Comparison of ENCODE assay signal across 8 cellular contexts in the genomic region with DNA sequence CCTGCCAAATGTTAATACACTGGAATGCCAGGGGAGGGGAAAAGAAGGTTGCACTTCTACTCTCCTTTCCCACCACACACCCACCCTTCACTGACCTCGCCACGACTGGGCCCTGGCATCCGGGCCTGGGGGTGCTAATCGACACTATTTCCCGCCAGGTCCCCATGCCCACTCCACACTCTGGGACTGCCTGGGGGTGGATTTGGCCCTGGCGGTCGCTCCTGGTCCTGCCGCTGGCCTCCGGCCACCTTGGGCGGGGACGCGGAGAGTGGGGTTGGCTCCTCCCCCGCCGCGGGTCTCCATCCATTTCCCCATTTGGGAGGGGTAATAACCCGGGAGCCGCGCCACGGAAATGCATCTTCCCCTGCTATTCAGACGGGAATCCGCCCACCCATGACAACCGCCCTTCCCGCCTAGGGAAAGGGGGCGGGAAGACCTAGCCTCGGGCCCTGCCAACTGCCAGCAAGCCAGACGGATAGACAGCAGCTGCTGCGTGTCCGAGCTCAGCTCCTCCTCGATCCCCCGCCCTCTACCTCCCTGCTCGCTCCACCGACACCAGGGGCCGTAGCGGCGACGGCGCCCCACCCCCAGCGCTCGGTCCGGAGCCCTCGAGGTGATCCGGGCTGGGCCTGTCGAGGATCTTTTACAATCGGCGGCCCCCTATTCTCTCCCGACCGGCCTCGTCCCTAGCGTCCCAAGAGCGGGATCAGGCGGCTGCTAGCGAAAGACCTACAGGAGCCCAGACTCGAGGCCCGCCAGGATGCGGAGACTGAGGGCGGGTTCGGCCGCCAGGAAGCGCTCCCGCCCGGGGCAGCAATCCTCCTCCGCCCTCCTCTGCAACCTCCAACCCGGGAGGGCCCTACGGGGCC.
DNase-seq lines count a peak whose midpoint lies in the region; ATAC-seq lines count a peak whose summit lies in the region.

No MANE protein-coding gene starts in this region.

- H3K27me3 Mint-ChIP-seq in activated T-helper 1 cell treated with anti-CD3 and anti-CD28 coated beads, Interleukin-12 subunit alpha, Interleukin-12 subunit beta, Interleukin-2, Interleukin-4 antibody, amounts not matched to agents 30 ng/mL and 10 ng/mL and 1 ng/mL, durations not matched to agents 14 hours and 24 hours and 36 hours (ENCODE audit: insufficient read depth), result no peaks in the 10 kb centered on the region

- peak; percentile 55 for ATAC-seq in GM19328 (IDR thresholded peaks at IDR 0.05; ENCODE audit: unreplicated experiment)
- ATAC-seq in HG03442 (IDR thresholded peaks at IDR 0.05; ENCODE audit: unreplicated experiment), result peak; percentile 44
- ATAC-seq in esophagus mucosa, result peak; percentile 55

- DNase-seq in CD1c-positive myeloid dendritic cell (ENCODE audit: extremely low spot score) (peak; percentile 73), NOMO-1 (lab: John Stamatoyannopoulos, UW; ENCODE audit: unreplicated experiment in 2 of 2) (peak; percentile 40 to 63), midbrain (lab: John Stamatoyannopoulos, UW) (peak; percentile 41), substantia nigra (lab: John Stamatoyannopoulos, UW) (peak; percentile 2 to 75 (median 30))
- DNase-seq in activated T-helper 1 cell treated with anti-CD3 and anti-CD28 coated beads, Interleukin-12 subunit alpha, Interleukin-12 subunit beta, Interleukin-2, Interleukin-4 antibody, amounts not matched to agents 30 ng/mL and 10 ng/mL and 1 ng/mL, durations not matched to agents 14 hours and 24 hours and 36 hours (ENCODE audit: low spot score), result peak; percentile 7

- peak overlapping the region; percentile 23 for H3K27ac Mint-ChIP-seq in activated T-helper 1 cell treated with anti-CD3 and anti-CD28 coated beads, Interleukin-12 subunit alpha, Interleukin-12 subunit beta, Interleukin-2, Interleukin-4 antibody, amounts not matched to agents 30 ng/mL and 10 ng/mL and 1 ng/mL, durations not matched to agents 14 hours and 24 hours and 36 hours

- peak overlapping the region; percentile 58 for H3K27ac ChIP-seq in substantia nigra (ENCODE audit: low read depth, low read length, poor library complexity, severe bottlenecking)

- H3K36me3 Mint-ChIP-seq in activated T-helper 1 cell treated with anti-CD3 and anti-CD28 coated beads, Interleukin-12 subunit alpha, Interleukin-12 subunit beta, Interleukin-2, Interleukin-4 antibody, amounts not matched to agents 30 ng/mL and 10 ng/mL and 1 ng/mL, durations not matched to agents 14 hours and 24 hours and 36 hours (ENCODE audit: low read depth), result no peaks in the 10 kb centered on the region

- no peaks in the 10 kb centered on the region for H3K9me3 Mint-ChIP-seq in activated T-helper 1 cell treated with anti-CD3 and anti-CD28 coated beads, Interleukin-12 subunit alpha, Interleukin-12 subunit beta, Interleukin-2, Interleukin-4 antibody, amounts not matched to agents 30 ng/mL and 10 ng/mL and 1 ng/mL, durations not matched to agents 14 hours and 24 hours and 36 hours

- intact Hi-C loops in activated T-helper 1 cell treated with anti-CD3 and anti-CD28 coated beads, Interleukin-12 subunit alpha, Interleukin-12 subunit beta, Interleukin-2, Interleukin-4 antibody, amounts not matched to agents 30 ng/mL and 10 ng/mL and 1 ng/mL, durations not matched to agents 14 hours and 24 hours and 36 hours (cut with micrococcal nuclease), result loop anchor here (5.0 to 10.0 kb wide), 2 partner anchors 78 to 244 kb away; a partner anchor contains a TSS

- peak overlapping the region; percentile 77 for H3K4me3 Mint-ChIP-seq in activated T-helper 1 cell treated with anti-CD3 and anti-CD28 coated beads, Interleukin-12 subunit alpha, Interleukin-12 subunit beta, Interleukin-2, Interleukin-4 antibody, amounts not matched to agents 30 ng/mL and 10 ng/mL and 1 ng/mL, durations not matched to agents 14 hours and 24 hours and 36 hours

- peaks cover 37% of the 10 kb centered on the region for H3K4me1 Mint-ChIP-seq in activated T-helper 1 cell treated with anti-CD3 and anti-CD28 coated beads, Interleukin-12 subunit alpha, Interleukin-12 subunit beta, Interleukin-2, Interleukin-4 antibody, amounts not matched to agents 30 ng/mL and 10 ng/mL and 1 ng/mL, durations not matched to agents 14 hours and 24 hours and 36 hours (ENCODE audit: low read depth)

Comparison
In these comparisons a context has a peak if more than half of its experiments do, and no peak if none do; other contexts are left out.
1. Peak in every context shown above with its lines: DNase-seq, ATAC-seq and H3K27ac ChIP-seq.
2. DNase-seq: peak in every context shown above with its lines; median percentile 73 in CD1c-positive myeloid dendritic cell; 52 in NOMO-1; 41 in midbrain; 30 in substantia nigra; 7 in activated T-helper 1 cell treated with anti-CD3 and anti-CD28 coated beads, Interleukin-12 subunit alpha, Interleukin-12 subunit beta, Interleukin-2, Interleukin-4 antibody, amounts not matched to agents 30 ng/mL and 10 ng/mL and 1 ng/mL, durations not matched to agents 14 hours and 24 hours and 36 hours.